Comparison of ENCODE assay signal across 20 cellular contexts in the genomic region with DNA sequence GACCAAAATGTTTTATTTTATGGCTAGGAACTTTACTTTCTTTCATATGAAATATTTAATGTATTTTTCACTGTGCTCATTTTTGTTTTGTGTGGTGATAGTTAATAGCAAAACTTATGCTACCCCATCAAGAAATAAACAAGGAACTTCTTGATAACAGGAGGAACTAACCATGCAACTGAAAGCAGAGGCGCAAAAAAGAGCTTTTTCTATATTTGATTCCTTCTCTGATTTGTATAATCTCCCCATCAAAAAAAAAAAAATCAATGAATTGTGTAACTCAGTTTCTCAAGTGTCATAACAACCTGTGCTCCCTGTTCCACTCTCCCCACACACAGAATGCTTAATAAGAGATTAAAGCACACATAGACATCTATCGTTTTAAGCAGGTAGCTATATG.
DNase-seq lines count a peak whose midpoint lies in the region; ATAC-seq and TF ChIP-seq lines count a peak whose summit lies in the region.
"Had no signal": no experiment of that assay in that cellular context is flagged by ENCODE, and none has a peak within 500 bp of the region (broad histone marks: within the 10 kb centered on the region; RNA-seq: fewer than 3 reads in every experiment).

No MANE protein-coding gene starts in this region.

- no peaks in the 10 kb centered on the region for H3K36me3 ChIP-seq in heart left ventricle
- H3K36me3 ChIP-seq in neutrophil: no peaks in the 10 kb centered on the region
- H3K36me3 ChIP-seq in upper lobe of right lung: no peaks in the 10 kb centered on the region
- H3K36me3 ChIP-seq: adrenal gland, HAP-1, ovary had no signal

- no peak for TF ChIP-seq CTCF in heart left ventricle (IDR thresholded peaks at IDR 0.05)
- no peak for TF ChIP-seq CTCF in neutrophil (IDR thresholded peaks at IDR 0.05)
- TF ChIP-seq CTCF in upper lobe of right lung (IDR thresholded peaks at IDR 0.05): no peak

- H3K9me3 ChIP-seq in heart left ventricle: no peaks in the 10 kb centered on the region
- H3K9me3 ChIP-seq in neutrophil: no peaks in the 10 kb centered on the region
- H3K9me3 ChIP-seq in upper lobe of right lung: no peaks in the 10 kb centered on the region
- H3K9me3 ChIP-seq: adrenal gland, HAP-1, ovary had no signal

- H3K27ac ChIP-seq in heart left ventricle: peak overlapping the region in 11 of 12 donors; percentile 7 to 92 (median 71)
- peak overlapping the region; percentile 99 for H3K27ac ChIP-seq in neutrophil
- peak overlapping the region; percentile 81 for H3K27ac ChIP-seq in upper lobe of right lung
- H3K27ac ChIP-seq: ovary had no signal

- no peaks in the 10 kb centered on the region for H3K27me3 Mint-ChIP-seq in dendritic cell treated with granulocyte-macrophage colony-stimulating factor and Interleukin-4, amounts not matched to agents 40 ng/mL and 50 ng/mL, for 4 days
- H3K27me3 Mint-ChIP-seq: T-cell had no signal

- H3K9me3 Mint-ChIP-seq in dendritic cell treated with granulocyte-macrophage colony-stimulating factor and Interleukin-4, amounts not matched to agents 40 ng/mL and 50 ng/mL, for 4 days: no peaks in the 10 kb centered on the region
- H3K9me3 Mint-ChIP-seq: activated T-cell treated with anti-CD3 and anti-CD28 coated beads, Interleukin-2, amount 50 U/mL, for 4 hours; T-cell had no signal

- DNase-seq in heart left ventricle (no peak), cardiac septum (ENCODE audit: low spot score) (no peak), upper lobe of right lung (no peak), amniotic stem cell (lab: John Stamatoyannopoulos, UW) (no peak)
- DNase-seq in stimulated activated CD4-positive, alpha-beta T cell treated with anti-CD3 and anti-CD28 coated beads, Interleukin-4, amount 100 ng/mL, for 4 hours: no peak
- DNase-seq: activated CD4-positive, alpha-beta T cell treated with anti-CD3 and anti-CD28 coated beads, Interleukin-2, amount 50 U/mL, for 4 hours; activated T-cell treated with anti-CD3 and anti-CD28 coated beads, Interleukin-2, amount 50 U/mL, for 4 hours; central memory CD4-positive, alpha-beta T cell; effector CD8-positive, alpha-beta T cell; EL; kidney; NCI-H82; small intestine had no signal

- H3K27me3 ChIP-seq in heart left ventricle: no peaks in the 10 kb centered on the region
- no peaks in the 10 kb centered on the region for H3K27me3 ChIP-seq in neutrophil
- H3K27me3 ChIP-seq in upper lobe of right lung: no peaks in the 10 kb centered on the region
- H3K27me3 ChIP-seq: adrenal gland, ovary had no signal

- no peaks in the 10 kb centered on the region for H3K36me3 Mint-ChIP-seq in dendritic cell treated with granulocyte-macrophage colony-stimulating factor and Interleukin-4, amounts not matched to agents 40 ng/mL and 50 ng/mL, for 4 days (ENCODE audit: low read depth)
- H3K36me3 Mint-ChIP-seq: T-cell had no signal

- H3K4me3 Mint-ChIP-seq in dendritic cell treated with granulocyte-macrophage colony-stimulating factor and Interleukin-4, amounts not matched to agents 40 ng/mL and 50 ng/mL, for 4 days: peak overlapping the region; percentile 32
- H3K4me3 Mint-ChIP-seq: activated T-cell treated with anti-CD3 and anti-CD28 coated beads, Interleukin-2, amount 50 U/mL, for 4 hours; T-cell had no signal

- H3K4me1 ChIP-seq in heart left ventricle (peaks cover 0 to 63% (median 10%) of the 10 kb centered on the region in 12 donors), neutrophil (ENCODE audit: control insufficient read depth in 1 of 2, insufficient read depth in 1 of 2, low read depth in 1 of 2, low read length in 1 of 2) (peaks cover 77 to 88% of the 10 kb centered on the region in 2 experiments), upper lobe of right lung (peaks cover 21% of the 10 kb centered on the region)
- H3K4me1 ChIP-seq: adrenal gland had no signal

- TF ChIP-seq POLR2A in heart left ventricle (IDR thresholded peaks at IDR 0.05) (no peak), GM18505 (IDR thresholded peaks at IDR 0.05; ENCODE audit: borderline replicate concordance, extremely low read depth, insufficient read depth, insufficient read length) (no peak)

- 81 to 92% (median 83%) methylated on average over 2 of the region's 2 CpGs for WGBS in heart left ventricle, 4 donors

- intact Hi-C loops in heart left ventricle (cut with DNase I): no loop called here
- intact Hi-C loops in cardiac septum (cut with DNase I): no loop called here
- intact Hi-C loops in dendritic cell treated with granulocyte-macrophage colony-stimulating factor and Interleukin-4, amounts not matched to agents 40 ng/mL and 50 ng/mL, for 4 days (cut with micrococcal nuclease): no loop called here
- intact Hi-C loops in upper lobe of right lung (cut with DNase I): no loop called here

- peaks cover 51% of the 10 kb centered on the region for H3K4me1 Mint-ChIP-seq in dendritic cell treated with granulocyte-macrophage colony-stimulating factor and Interleukin-4, amounts not matched to agents 40 ng/mL and 50 ng/mL, for 4 days (ENCODE audit: low read depth)

- no peak for ATAC-seq in heart left ventricle
- no peak for ATAC-seq in upper lobe of right lung
- no peak for ATAC-seq in GM18505 (IDR thresholded peaks at IDR 0.05; ENCODE audit: unreplicated experiment)
- ATAC-seq: activated T-cell treated with anti-CD3 and anti-CD28 coated beads, Interleukin-2, amount 50 U/mL, for 4 hours; T-cell had no signal

- H3K4me3 ChIP-seq in heart left ventricle: no peak overlapping the region
- H3K4me3 ChIP-seq in neutrophil (ENCODE audit: low read depth in 1 of 2, low read length in 1 of 2): peak overlapping the region; percentile 50
- no peak overlapping the region for H3K4me3 ChIP-seq in upper lobe of right lung
- H3K4me3 ChIP-seq: adrenal gland, HAP-1, ovary had no signal

- peak overlapping the region; percentile 88 for H3K27ac Mint-ChIP-seq in dendritic cell treated with granulocyte-macrophage colony-stimulating factor and Interleukin-4, amounts not matched to agents 40 ng/mL and 50 ng/mL, for 4 days

Comparison
In these comparisons a context has a peak if more than half of its experiments do, and no peak if none do; other contexts are left out.
1. H3K4me3 ChIP-seq: peak in neutrophil (2 of 2); none in heart left ventricle (0 of 12) and upper lobe of right lung (single experiment).
2. Peak in every context shown above with its lines, with median percentiles within 50 percentile points of each other: H3K27ac ChIP-seq.